ENCODE assay signal across 1 cellular context in the genomic region with DNA sequence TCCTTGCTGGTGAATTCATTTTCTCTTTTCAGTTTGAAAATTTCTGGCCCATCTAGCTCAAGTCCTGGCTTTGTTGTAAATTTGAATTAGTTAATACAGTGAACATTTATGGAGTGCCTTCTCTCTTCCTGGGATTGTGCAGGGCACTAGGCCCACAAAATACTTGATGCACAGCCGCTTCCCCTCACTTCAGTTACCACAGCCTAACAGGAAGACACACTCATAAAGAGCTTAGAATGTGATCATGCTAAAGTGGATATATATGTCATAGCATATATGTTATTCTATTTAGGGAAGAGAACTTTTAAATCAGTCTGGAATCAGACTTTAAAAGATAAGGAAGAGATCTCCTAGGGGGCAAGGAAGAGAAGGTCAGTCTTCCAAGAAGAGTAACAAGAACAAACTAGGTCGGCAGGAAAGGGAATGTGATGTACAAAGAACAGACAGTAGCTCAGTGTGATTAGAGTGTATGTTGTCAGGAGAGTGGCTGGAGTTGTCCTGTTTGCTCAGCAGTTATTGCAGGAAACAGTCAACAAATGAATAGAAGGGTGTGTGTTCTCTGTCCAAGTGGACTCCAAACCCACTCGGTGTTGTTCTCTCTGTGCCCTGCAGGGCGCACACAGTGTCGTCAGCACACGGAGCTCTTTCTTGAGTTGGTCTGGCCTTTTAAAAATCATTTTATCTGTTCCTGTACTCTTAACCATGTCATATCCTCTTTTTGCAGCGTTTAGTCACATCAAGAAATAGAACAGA.
TF ChIP-seq lines count a peak whose summit lies in the region.

No MANE protein-coding gene starts in this region.

TF ChIP-seq in HepG2, 621 proteins besides CTCF, POLR2A, EP300 and RAD21 (continued from another document):
- TF ChIP-seq, protein P1, sequence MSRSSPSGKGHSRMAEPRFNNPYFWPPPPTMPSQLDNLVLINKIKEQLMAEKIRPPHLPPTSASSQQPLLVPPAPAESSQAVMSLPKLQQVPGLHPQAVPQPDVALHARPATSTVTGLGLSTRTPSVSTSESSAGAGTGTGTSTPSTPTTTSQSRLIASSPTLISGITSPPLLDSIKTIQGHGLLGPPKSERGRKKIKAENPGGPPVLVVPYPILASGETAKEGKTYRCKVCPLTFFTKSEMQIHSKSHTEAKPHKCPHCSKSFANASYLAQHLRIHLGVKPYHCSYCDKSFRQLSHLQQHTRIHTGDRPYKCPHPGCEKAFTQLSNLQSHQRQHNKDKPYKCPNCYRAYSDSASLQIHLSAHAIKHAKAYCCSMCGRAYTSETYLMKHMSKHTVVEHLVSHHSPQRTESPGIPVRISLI (CRISPR knock-in tag; IDR thresholded peaks at IDR 0.05; ENCODE audit: borderline replicate concordance), result peak; percentile 51; the same call in 1 of the 2 replicates
- peak; percentile 95 for TF ChIP-seq FOXP1 (IDR thresholded peaks at IDR 0.05)
- TF ChIP-seq FOXP1 (CRISPR knock-in tag; IDR thresholded peaks at IDR 0.05), result peak; percentile 97
- no peak for TF ChIP-seq KAT2B (IDR thresholded peaks at IDR 0.05; ENCODE audit: borderline replicate concordance, low read depth, low read length)
- no peak for TF ChIP-seq ZNF530 (CRISPR knock-in tag; IDR thresholded peaks at IDR 0.05; ENCODE audit: low read depth)
- no peak for TF ChIP-seq ZBTB2 (CRISPR knock-in tag; IDR thresholded peaks at IDR 0.05; ENCODE audit: low read depth)
- TF ChIP-seq FLYWCH1 (CRISPR knock-in tag; IDR thresholded peaks at IDR 0.05), result no peak
- TF ChIP-seq ATF1 (CRISPR knock-in tag; IDR thresholded peaks at IDR 0.05), result 0 out of 2 replicates have a peak, but pooled peaks have one; percentile 57
- peak; percentile 81 for TF ChIP-seq ZNF609 (CRISPR knock-in tag; IDR thresholded peaks at IDR 0.05; ENCODE audit: borderline replicate concordance)
- no peak for TF ChIP-seq LCORL (IDR thresholded peaks at IDR 0.05)
- no peak for TF ChIP-seq LCORL (CRISPR knock-in tag; IDR thresholded peaks at IDR 0.05)
- peak; percentile 71 for TF ChIP-seq CEBPB (IDR thresholded peaks at IDR 0.05; ENCODE audit: borderline replicate concordance, low read depth, low read length)
- TF ChIP-seq, protein P2, sequence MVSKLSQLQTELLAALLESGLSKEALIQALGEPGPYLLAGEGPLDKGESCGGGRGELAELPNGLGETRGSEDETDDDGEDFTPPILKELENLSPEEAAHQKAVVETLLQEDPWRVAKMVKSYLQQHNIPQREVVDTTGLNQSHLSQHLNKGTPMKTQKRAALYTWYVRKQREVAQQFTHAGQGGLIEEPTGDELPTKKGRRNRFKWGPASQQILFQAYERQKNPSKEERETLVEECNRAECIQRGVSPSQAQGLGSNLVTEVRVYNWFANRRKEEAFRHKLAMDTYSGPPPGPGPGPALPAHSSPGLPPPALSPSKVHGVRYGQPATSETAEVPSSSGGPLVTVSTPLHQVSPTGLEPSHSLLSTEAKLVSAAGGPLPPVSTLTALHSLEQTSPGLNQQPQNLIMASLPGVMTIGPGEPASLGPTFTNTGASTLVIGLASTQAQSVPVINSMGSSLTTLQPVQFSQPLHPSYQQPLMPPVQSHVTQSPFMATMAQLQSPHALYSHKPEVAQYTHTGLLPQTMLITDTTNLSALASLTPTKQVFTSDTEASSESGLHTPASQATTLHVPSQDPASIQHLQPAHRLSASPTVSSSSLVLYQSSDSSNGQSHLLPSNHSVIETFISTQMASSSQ (IDR thresholded peaks at IDR 0.05; ENCODE audit: low read depth), result no peak
- TF ChIP-seq, protein P2 (CRISPR knock-in tag; IDR thresholded peaks at IDR 0.05; ENCODE audit: borderline replicate concordance), result peak; percentile 30; the same call in 1 of the 2 replicates
- TF ChIP-seq PPARG (CRISPR knock-in tag; conservative IDR thresholded peaks at IDR 0.05), result 0 out of 2 replicates have a peak, but pooled peaks have one; percentile 38
- TF ChIP-seq, protein P3, sequence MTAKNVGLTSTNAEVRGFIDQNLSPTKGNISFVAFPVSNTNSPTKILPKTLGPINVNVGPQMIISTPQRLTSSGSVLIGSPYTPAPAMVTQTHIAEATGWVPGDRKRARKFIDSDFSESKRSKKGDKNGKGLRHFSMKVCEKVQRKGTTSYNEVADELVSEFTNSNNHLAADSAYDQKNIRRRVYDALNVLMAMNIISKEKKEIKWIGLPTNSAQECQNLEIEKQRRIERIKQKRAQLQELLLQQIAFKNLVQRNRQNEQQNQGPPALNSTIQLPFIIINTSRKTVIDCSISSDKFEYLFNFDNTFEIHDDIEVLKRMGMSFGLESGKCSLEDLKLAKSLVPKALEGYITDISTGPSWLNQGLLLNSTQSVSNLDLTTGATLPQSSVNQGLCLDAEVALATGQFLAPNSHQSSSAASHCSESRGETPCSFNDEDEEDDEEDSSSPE (CRISPR knock-in tag; IDR thresholded peaks at IDR 0.05), result no peak
- TF ChIP-seq SP1 (IDR thresholded peaks at IDR 0.05), result no peak
- TF ChIP-seq SP1 (CRISPR knock-in tag; IDR thresholded peaks at IDR 0.05), result 0 out of 2 replicates have a peak, but pooled peaks have one; percentile 25
- 0 out of 2 replicates have a peak, but pooled peaks have one; percentile 26 for TF ChIP-seq KDM4B (CRISPR knock-in tag; IDR thresholded peaks at IDR 0.05)
- TF ChIP-seq TBX3 (IDR thresholded peaks at IDR 0.05; ENCODE audit: borderline replicate concordance), result peak; percentile 66; the same call in 1 of the 2 replicates
- TF ChIP-seq TBX2 (CRISPR knock-in tag; IDR thresholded peaks at IDR 0.05; ENCODE audit: borderline replicate concordance), result peak; percentile 86
- peak; percentile 70; the same call in 1 of the 2 replicates for TF ChIP-seq ZNF580 (CRISPR knock-in tag; IDR thresholded peaks at IDR 0.05; ENCODE audit: borderline replicate concordance, low read depth)
